Comparison of ENCODE assay signal across 8 cellular contexts in the genomic region with DNA sequence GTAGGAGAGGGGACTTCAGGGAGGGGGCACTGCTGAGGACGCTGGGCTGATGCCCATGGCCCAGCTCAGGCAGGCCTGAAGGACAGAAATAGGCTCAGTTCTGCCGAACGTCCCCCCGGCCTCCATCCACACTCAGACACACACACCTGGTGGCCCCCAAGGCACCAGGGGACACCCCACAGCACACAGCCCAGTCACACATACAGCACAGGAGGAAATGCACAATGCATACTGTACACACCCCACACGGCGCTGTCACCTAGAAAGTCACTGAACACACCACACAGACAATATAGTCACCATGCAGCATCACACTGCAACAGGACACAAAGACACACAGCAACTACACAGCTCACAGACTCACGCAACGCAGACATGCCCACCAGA. TPM values are rescaled to one million over a fixed set of nuclear protein-coding genes. Genes with fewer than 3 reads are reported as not detected.
A peak's percentile ranks its signal among the peaks of the same experiment; 100 is the strongest.
DNase-seq lines count a peak whose midpoint lies in the region; ATAC-seq, FAIRE-seq and TF ChIP-seq lines count a peak whose summit lies in the region.

No MANE protein-coding gene starts in this region.

- TF ChIP-seq POLR2A in H54 (IDR thresholded peaks at IDR 0.05; ENCODE audit: low read depth, low read length), result no peak

- intact Hi-C loops in Calu3 (cut with micrococcal nuclease; ENCODE audit: unreplicated experiment), result no loop called here
- intact Hi-C loops in mucosa of descending colon (cut with DNase I, micrococcal nuclease), result no loop called here

- no peaks in the 10 kb centered on the region for H3K36me3 ChIP-seq in mucosa of descending colon (ENCODE audit: low read depth)

- no peaks in the 10 kb centered on the region for H3K9me3 ChIP-seq in mucosa of descending colon

- no TSS peak for BruUV-seq in Calu3 (replicated peaks; lab: Mats Ljungman, UMichigan)

- DNase-seq in Calu3 (no peak), LNCaP clone FGC (ENCODE audit: low read depth) (no peak), mucosa of descending colon (peak in 1 of 3 donors; percentile 59), H54 (ENCODE audit: insufficient read length, low spot score) (no peak), glomerular visceral epithelial cell (ENCODE audit: extremely low spot score) (no peak), A172 (ENCODE audit: low spot score) (no peak)
- peak; percentile 57 for DNase-seq in activated naive CD4-positive, alpha-beta T cell treated with anti-CD3 and anti-CD28 coated beads, Interleukin-2, amount 10 ng/mL, durations not matched to agents 7 days and 5 days

- peak overlapping the region; percentile 73 for H3K4me3 Mint-ChIP-seq in Calu3 (ENCODE audit: low read depth, unreplicated experiment)
- peak overlapping the region; percentile 90 for H3K4me3 Mint-ChIP-seq in activated naive CD4-positive, alpha-beta T cell treated with anti-CD3 and anti-CD28 coated beads, Interleukin-2, amount 10 ng/mL, durations not matched to agents 7 days and 5 days

- no peak for FAIRE-seq in H54 (lab: Jason Lieb, UNC)

- H3K27ac Mint-ChIP-seq in Calu3 (ENCODE audit: unreplicated experiment), result peak overlapping the region; percentile 34
- H3K27ac Mint-ChIP-seq in activated naive CD4-positive, alpha-beta T cell treated with anti-CD3 and anti-CD28 coated beads, Interleukin-2, amount 10 ng/mL, durations not matched to agents 7 days and 5 days, result peak overlapping the region; percentile 90

- peaks cover 32% of the 10 kb centered on the region for H3K4me1 Mint-ChIP-seq in Calu3 (ENCODE audit: low read depth, unreplicated experiment)
- H3K4me1 Mint-ChIP-seq in activated naive CD4-positive, alpha-beta T cell treated with anti-CD3 and anti-CD28 coated beads, Interleukin-2, amount 10 ng/mL, durations not matched to agents 7 days and 5 days, result peaks cover 61% of the 10 kb centered on the region

- H3K27me3 Mint-ChIP-seq in Calu3 (ENCODE audit: unreplicated experiment), result no peaks in the 10 kb centered on the region
- no peaks in the 10 kb centered on the region for H3K27me3 Mint-ChIP-seq in activated naive CD4-positive, alpha-beta T cell treated with anti-CD3 and anti-CD28 coated beads, Interleukin-2, amount 10 ng/mL, durations not matched to agents 7 days and 5 days

- H3K9me3 Mint-ChIP-seq in Calu3 (ENCODE audit: low read depth, unreplicated experiment), result no peaks in the 10 kb centered on the region
- no peaks in the 10 kb centered on the region for H3K9me3 Mint-ChIP-seq in activated naive CD4-positive, alpha-beta T cell treated with anti-CD3 and anti-CD28 coated beads, Interleukin-2, amount 10 ng/mL, durations not matched to agents 7 days and 5 days

- H3K4me3 ChIP-seq in LNCaP clone FGC (ENCODE audit: low read depth, low read length) (peak overlapping the region; percentile 66), mucosa of descending colon (peak overlapping the region; percentile 9)

- peaks cover 36% of the 10 kb centered on the region for H3K36me3 Mint-ChIP-seq in Calu3 (ENCODE audit: insufficient read depth, unreplicated experiment)
- peaks cover 43% of the 10 kb centered on the region for H3K36me3 Mint-ChIP-seq in activated naive CD4-positive, alpha-beta T cell treated with anti-CD3 and anti-CD28 coated beads, Interleukin-2, amount 10 ng/mL, durations not matched to agents 7 days and 5 days

- H3K4me1 ChIP-seq in mucosa of descending colon (ENCODE audit: low read depth), result peaks cover 7% of the 10 kb centered on the region

- peak; percentile 64 for ATAC-seq in mucosa of descending colon
- no peak for ATAC-seq in HG03025 (IDR thresholded peaks at IDR 0.05; ENCODE audit: low FRiP score, unreplicated experiment)

- CTCF ChIA-PET in Calu3 (lab: Charles Lee), result interaction anchor here (1.2 to 2.1 kb wide), 3 partner anchors 10 to 46 kb away, joined by 4 to 6 read pairs (median 5); no protein-coding TSS in a partner anchor
- CTCF ChIA-PET in activated naive CD4-positive, alpha-beta T cell treated with anti-CD3 and anti-CD28 coated beads, Interleukin-2, amount 10 ng/mL, durations not matched to agents 7 days and 5 days (lab: Charles Lee), result interaction anchor here (0.6 to 3.2 kb wide), 8 partner anchors 10 to 321 kb away, joined by 3 to 26 read pairs (median 4); no protein-coding TSS in a partner anchor

- TF ChIP-seq CTCF in Calu3 (IDR thresholded peaks at IDR 0.05; ENCODE audit: unreplicated experiment) (no peak), LNCaP clone FGC (IDR thresholded peaks at IDR 0.05; ENCODE audit: control insufficient read depth, extremely low read depth, insufficient read depth) (no peak), mucosa of descending colon (IDR thresholded peaks at IDR 0.05) (no peak)

RNA-seq across cellular contexts. Expression of gene SYTL1, which starts 0.6 kb away (rescaled TPM):
- total RNA-seq in Calu3 (2022), result 15.0 and 16.5 TPM in 2 replicates
- total RNA-seq in mucosa of descending colon, result 1 to 10 TPM; 4.2 to 9.7 (median 8.7) TPM
- 1.8 and 3.5 TPM in 2 replicates for total RNA-seq in A172 (2014; rRNA removed; shearing (Covaris generic))

RNA-seq across cellular contexts. Expression of gene TMEM222, which starts 20.4 kb away (rescaled TPM):
- total RNA-seq in Calu3 (2022), result 30.4 and 32.6 TPM in 2 replicates
- total RNA-seq in mucosa of descending colon, result 10 to 100 TPM; 30.0 to 30.9 (median 30.8) TPM
- total RNA-seq in A172 (2014; rRNA removed; shearing (Covaris generic)), result 30.3 and 30.6 TPM in 2 replicates

RNA-seq across cellular contexts. Expression of gene MAP3K6, which starts 24.4 kb away (rescaled TPM):
- total RNA-seq in Calu3 (2022) (10.3 and 14.3 TPM in 2 replicates), mucosa of descending colon (10 to 100 TPM; 18.5 to 38.5 (median 28.5) TPM)
- 7.1 and 13.2 TPM in 2 replicates for total RNA-seq in A172 (2014; rRNA removed; shearing (Covaris generic))

RNA-seq across cellular contexts. Expression of gene FCN3, which starts 32.2 kb away (rescaled TPM):
- total RNA-seq in Calu3 (2022) (not detected in 2 replicates), mucosa of descending colon (under 1 TPM in 2 of 3 donors, not detected in 1; 0.60 to 0.79 TPM)
- total RNA-seq in A172 (2014; rRNA removed; shearing (Covaris generic)), result not detected in 2 replicates

RNA-seq across cellular contexts. Expression of gene CD164L2, which starts 40.7 kb away (rescaled TPM):
- total RNA-seq in Calu3 (2022) (not detected in 2 replicates), mucosa of descending colon (1 to 10 TPM in 1 of 3 donors, under 1 TPM in 2; 0.29 to 1.3 (median 0.51) TPM)
- not detected in 2 replicates for total RNA-seq in A172 (2014; rRNA removed; shearing (Covaris generic))
